Comparison of ENCODE assay signal across 12 cellular contexts in the genomic region with DNA sequence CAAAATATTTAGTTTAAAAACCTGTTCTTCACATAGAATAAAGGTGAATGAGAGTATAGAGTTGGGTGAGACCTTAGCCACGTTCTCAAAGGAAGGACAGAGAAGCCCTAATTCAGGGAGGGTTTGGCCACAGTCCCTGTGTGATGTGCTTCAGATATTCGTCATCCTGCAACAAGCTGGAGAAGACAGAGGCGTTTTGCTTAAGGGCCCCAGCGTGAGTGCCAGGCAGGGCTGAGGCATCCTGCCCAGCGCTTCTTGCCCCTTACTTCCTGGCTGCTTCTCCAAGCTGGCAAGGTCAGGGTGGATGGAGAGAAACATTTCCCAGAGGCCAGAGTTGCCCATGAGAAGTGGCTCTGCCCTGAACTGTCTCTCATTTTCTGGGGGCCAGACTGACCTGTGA. TPM values are rescaled to one million over a fixed set of nuclear protein-coding genes. Genes with fewer than 3 reads are reported as not detected.
DNase-seq lines count a peak whose midpoint lies in the region; ATAC-seq, FAIRE-seq and TF ChIP-seq lines count a peak whose summit lies in the region.
"Had no signal": no experiment of that assay in that cellular context is flagged by ENCODE, and none has a peak within 500 bp of the region (broad histone marks: within the 10 kb centered on the region; RNA-seq: fewer than 3 reads in every experiment).

No MANE protein-coding gene starts in this region.

- no peak overlapping the region for H3K4me2 ChIP-seq in mammary epithelial cell (ENCODE audit: insufficient read depth, low read depth, low read length)
- H3K4me2 ChIP-seq in neuronal stem cell (ENCODE audit: insufficient read depth, low read length, poor library complexity, severe bottlenecking): no peak overlapping the region

- H3K36me3 ChIP-seq in mammary epithelial cell (ENCODE audit: insufficient read depth, low read length): no peaks in the 10 kb centered on the region
- no peaks in the 10 kb centered on the region for H3K36me3 ChIP-seq in neuronal stem cell (replicated peaks in 1 of 2; ENCODE audit: control insufficient read depth in 2 of 2, insufficient read depth in 2 of 2, low read length in 2 of 2)
- no peaks in the 10 kb centered on the region for H3K36me3 ChIP-seq in tibial nerve
- H3K36me3 ChIP-seq: left ventricle myocardium inferior had no signal

- peak overlapping the region; percentile 5 for H3K18ac ChIP-seq in neuronal stem cell (ENCODE audit: low read length)

- intact Hi-C loops in mammary epithelial cell (cut with micrococcal nuclease): no loop called here

- H3K9me3 ChIP-seq in mammary epithelial cell (replicated peaks; ENCODE audit: insufficient read depth, low read length): peaks cover 8% of the 10 kb centered on the region
- H3K9me3 ChIP-seq in neuronal stem cell (replicated peaks in 1 of 2; ENCODE audit: control insufficient read depth in 2 of 2, insufficient read depth in 1 of 2, low read depth in 1 of 2, low read length in 2 of 2): no peaks in the 10 kb centered on the region
- H3K9me3 ChIP-seq in tibial nerve: no peaks in the 10 kb centered on the region
- H3K9me3 ChIP-seq: left ventricle myocardium inferior had no signal

- dilution Hi-C loops in mammary epithelial cell (cut with HindIII; ENCODE audit: low sequenced_read_pairs): no loop called here

- H2BK5ac ChIP-seq in neuronal stem cell (ENCODE audit: low read length): no peak overlapping the region

- H2BK15ac ChIP-seq in neuronal stem cell (ENCODE audit: low read length): no peak overlapping the region

- H2BK120ac ChIP-seq in neuronal stem cell (ENCODE audit: low read depth, low read length): no peak overlapping the region

- no peak overlapping the region for H3K23ac ChIP-seq in neuronal stem cell (ENCODE audit: low read depth, low read length, poor library complexity)

- no peak overlapping the region for H2BK12ac ChIP-seq in neuronal stem cell (ENCODE audit: low read length)

- H3K27me3 ChIP-seq in mammary epithelial cell (ENCODE audit: insufficient read depth, low read length): no peaks in the 10 kb centered on the region
- H3K27me3 ChIP-seq in neuronal stem cell (ENCODE audit: control insufficient read depth in 3 of 3, insufficient read depth in 3 of 3, low read depth in 1 of 3, low read length in 3 of 3): peaks cover 0 to 3% (median 0%) of the 10 kb centered on the region in 3 experiments
- no peaks in the 10 kb centered on the region for H3K27me3 ChIP-seq in tibial nerve

- no peaks in the 10 kb centered on the region for H3K79me2 ChIP-seq in mammary epithelial cell (ENCODE audit: insufficient read depth, low read length)

- no peak for TF ChIP-seq POLR2A in tibial nerve (IDR thresholded peaks at IDR 0.05)
- no peak for TF ChIP-seq POLR2A in H54 (IDR thresholded peaks at IDR 0.05; ENCODE audit: low read depth, low read length)

- no peak for FAIRE-seq in H54 (lab: Jason Lieb, UNC)

- TF ChIP-seq EP300 in tibial nerve (IDR thresholded peaks at IDR 0.05): no peak

- H4K20me1 ChIP-seq in mammary epithelial cell (ENCODE audit: insufficient read depth, low read length): no peaks in the 10 kb centered on the region

- no peak overlapping the region for H3K4ac ChIP-seq in neuronal stem cell (ENCODE audit: low read length)

- ATAC-seq in HG02763 (IDR thresholded peaks at IDR 0.05; ENCODE audit: unreplicated experiment): no peak

- WGBS in mammary epithelial cell (ENCODE audit: low coverage, missing lambda C conversion rate): 2% methylated on average over 5 of the region's 5 CpGs
- no CpG with 5 or more reads among the region's 5 CpGs for WGBS in neuronal stem cell (ENCODE audit: extremely low coverage in 2 of 2, insufficient read length in 2 of 2, insufficient replicate concordance in 1 of 2), 2 donors
- WGBS in tibial nerve, 2 donors: 72 to 82% methylated on average over 5 of the region's 5 CpGs

- no peak overlapping the region for H3K27ac ChIP-seq in mammary epithelial cell (ENCODE audit: insufficient read depth, low read depth, low read length)
- H3K27ac ChIP-seq in neuronal stem cell (replicated peaks; ENCODE audit: low read length): no peak overlapping the region
- H3K27ac ChIP-seq in tibial nerve: no peak overlapping the region
- H3K27ac ChIP-seq: HL-60, left ventricle myocardium inferior had no signal

- H4K8ac ChIP-seq in neuronal stem cell (ENCODE audit: low read depth, low read length): no peak overlapping the region

- peak; percentile 90 for DNase-seq in AG10803 (ENCODE audit: low read depth)
- DNase-seq in H4 (ENCODE audit: low spot score): peak; percentile 54
- DNase-seq in mammary epithelial cell: peak; percentile 31
- no peak for DNase-seq in neuronal stem cell (ENCODE audit: low spot score)
- no peak for DNase-seq in SIG-M5 treated with dmso at 0.1 percent for 504 hours (lab: John Stamatoyannopoulos, UW; ENCODE audit: unreplicated experiment)
- DNase-seq in tibial nerve (ENCODE audit: low spot score in 2 of 2): no peak
- no peak for DNase-seq in H54 (ENCODE audit: insufficient read length, low spot score)
- DNase-seq: effector memory CD4-positive, alpha-beta T cell; GF-D8; left ventricle myocardium inferior had no signal

- no peak overlapping the region for H2AFZ ChIP-seq in mammary epithelial cell (ENCODE audit: low read depth, low read length)
- no peak overlapping the region for H2AFZ ChIP-seq in neuronal stem cell (ENCODE audit: low read length)

- in situ Hi-C loops in mammary epithelial cell (cut with MboI; ENCODE audit: low sequenced_read_pairs in 2 of 2): no loop called here

- no peak for TF ChIP-seq CTCF in AG10803 (conservative IDR thresholded peaks at IDR 0.05; ENCODE audit: low read length)
- no peak for TF ChIP-seq CTCF in mammary epithelial cell (conservative IDR thresholded peaks at IDR 0.05 in 1 of 2, IDR thresholded peaks at IDR 0.05 in 1 of 2; ENCODE audit: extremely low read depth in 1 of 2, insufficient read depth in 1 of 2, low read depth in 1 of 2, low read length in 2 of 2)
- no peak for TF ChIP-seq CTCF in tibial nerve (IDR thresholded peaks at IDR 0.05)

- BruUV-seq in mammary epithelial cell (replicated peaks; lab: Mats Ljungman, UMichigan): no TSS peak

- H3K4me1 ChIP-seq in mammary epithelial cell (ENCODE audit: insufficient read depth, low read length) (no peaks in the 10 kb centered on the region), neuronal stem cell (ENCODE audit: control insufficient read depth in 2 of 2, insufficient read depth in 1 of 2, low read depth in 1 of 2, low read length in 2 of 2) (peaks cover 10 to 16% of the 10 kb centered on the region in 2 donors), tibial nerve (peaks cover 0 to 11% (median 3%) of the 10 kb centered on the region in 4 donors)
- H3K4me1 ChIP-seq: left ventricle myocardium inferior had no signal

- H3K4me3 ChIP-seq in AG10803 (ENCODE audit: low read length): no peak overlapping the region
- H3K4me3 ChIP-seq in mammary epithelial cell (replicated peaks in 1 of 3; ENCODE audit: insufficient read depth in 1 of 3, low read depth in 2 of 3, low read length in 3 of 3): no peak overlapping the region
- H3K4me3 ChIP-seq in neuronal stem cell (ENCODE audit: low read length in 2 of 2): no peak overlapping the region
- no peak overlapping the region for H3K4me3 ChIP-seq in tibial nerve
- H3K4me3 ChIP-seq: left ventricle myocardium inferior had no signal

- H3K9ac ChIP-seq in mammary epithelial cell (ENCODE audit: insufficient read depth, low read length): no peak overlapping the region
- peak overlapping the region; percentile 7 for H3K9ac ChIP-seq in neuronal stem cell (ENCODE audit: low read depth, low read length, poor library complexity)

- CTCF ChIA-PET in mammary epithelial cell (lab: Charles Lee; ENCODE audit: low non-redundant PET): no interaction called here

- no peak overlapping the region for H3K14ac ChIP-seq in neuronal stem cell (ENCODE audit: low read length)

- peak overlapping the region; percentile 8 for H2AK5ac ChIP-seq in neuronal stem cell (ENCODE audit: low read depth, low read length)

- H3K79me1 ChIP-seq in neuronal stem cell (ENCODE audit: low read depth, low read length): no peaks in the 10 kb centered on the region

- H4K91ac ChIP-seq in neuronal stem cell (ENCODE audit: low read depth, low read length, poor library complexity): no peak overlapping the region

RNA-seq across cellular contexts. Expression of gene AXIN2, which starts 46.9 kb away (rescaled TPM):
- total RNA-seq in H4 (2014; rRNA removed; shearing (Covaris generic)): 1.8 and 13.7 TPM in 2 replicates
- total RNA-seq in mammary epithelial cell (under 1 TPM; 0.14 to 0.67 TPM), tibial nerve (10 to 100 TPM; 15.3 to 23.7 (median 20.5) TPM)
- polyA plus RNA-seq in mammary epithelial cell: 0.01 TPM
- not detected for polyA minus RNA-seq in mammary epithelial cell
- 7.2 TPM for polyA plus RNA-seq in neuronal stem cell (2013, experiment 1 of 2)
- 7.1 TPM for polyA plus RNA-seq in neuronal stem cell (2013, experiment 2 of 2)

Comparison
In these comparisons a context has a peak if more than half of its experiments do, and no peak if none do; other contexts are left out.
1. DNase-seq: peak in AG10803 (single experiment), H4 (single experiment) and mammary epithelial cell (single experiment); none in neuronal stem cell (single experiment), SIG-M5 treated with dmso at 0.1 percent for 504 hours (single experiment), tibial nerve (0 of 2) and H54 (single experiment).